38 cellular contexts compared by ENCODE assay signal in the genomic region with DNA sequence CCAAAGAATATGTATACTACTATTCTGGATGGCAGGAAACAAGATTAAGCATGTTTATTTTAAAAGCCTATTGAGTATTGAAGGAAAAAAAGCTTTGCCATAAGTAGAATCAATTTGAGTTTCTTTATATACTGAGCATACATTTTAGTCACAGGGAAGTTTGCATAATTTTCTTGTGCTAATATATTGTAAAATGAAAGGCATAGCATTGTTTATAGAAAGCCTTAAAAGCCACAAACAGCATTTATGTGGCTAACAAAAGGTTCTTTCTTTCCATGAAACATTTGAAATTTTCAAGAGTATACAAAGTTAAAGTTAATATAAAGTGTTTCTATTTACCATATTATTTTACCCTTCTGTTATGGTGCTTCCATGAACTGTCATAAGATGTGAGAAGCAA.
"Had no signal": no experiment of that assay in that cellular context is flagged by ENCODE, and none has a peak within 500 bp of the region (broad histone marks: within the 10 kb centered on the region; RNA-seq: fewer than 3 reads in every experiment).

No MANE protein-coding gene starts in this region.

- H3K36me3 Mint-ChIP-seq: activated CD4-positive, alpha-beta memory T cell treated with anti-CD3 and anti-CD28 coated beads for 36 hours; activated naive CD4-positive, alpha-beta T cell treated with anti-CD3 and anti-CD28 coated beads, Interleukin-2, amount 50 U/mL, for 72 hours had no signal

- H3K4me3 Mint-ChIP-seq: activated B cell treated with CpG ODN at 0.5 μM for 24 hours; activated CD4-positive, alpha-beta memory T cell treated with anti-CD3 and anti-CD28 coated beads for 36 hours; activated naive CD4-positive, alpha-beta T cell treated with anti-CD3 and anti-CD28 coated beads for 36 hours; activated T-cell treated with anti-CD3 and anti-CD28 coated beads, Interleukin-2, amount 50 U/mL, for 4 hours; activated T-helper 1 cell treated with anti-CD3 and anti-CD28 coated beads, Interleukin-12 subunit alpha, Interleukin-12 subunit beta, Interleukin-2, Interleukin-4 antibody, amounts not matched to agents 30 ng/mL and 10 ng/mL and 1 ng/mL, durations not matched to agents 14 hours and 24 hours and 36 hours had no signal

- H3K4me3 ChIP-seq: adrenal gland, SJSA1 had no signal

- H3K27me3 ChIP-seq: adrenal gland, brain microvascular endothelial cell, SJSA1 had no signal

- H3K27ac ChIP-seq: adrenal gland, brain microvascular endothelial cell, SJSA1, VCaP had no signal

- H3K27ac Mint-ChIP-seq: activated B cell treated with CpG ODN at 0.5 μM for 24 hours; activated CD4-positive, alpha-beta memory T cell treated with anti-CD3 and anti-CD28 coated beads for 36 hours; activated naive CD4-positive, alpha-beta T cell treated with anti-CD3 and anti-CD28 coated beads for 36 hours; activated naive CD4-positive, alpha-beta T cell treated with anti-CD3 and anti-CD28 coated beads, Interleukin-2, amount 50 U/mL, for 72 hours; activated T-helper 1 cell treated with anti-CD3 and anti-CD28 coated beads, Interleukin-12 subunit alpha, Interleukin-12 subunit beta, Interleukin-2, Interleukin-4 antibody, amounts not matched to agents 30 ng/mL and 10 ng/mL and 1 ng/mL, durations not matched to agents 14 hours and 24 hours and 36 hours had no signal

- ATAC-seq: activated naive CD4-positive, alpha-beta T cell treated with anti-CD3 and anti-CD28 coated beads, Interleukin-2, amount 50 U/mL, for 72 hours; activated T-cell treated with anti-CD3 and anti-CD28 coated beads, Interleukin-2, amount 50 U/mL, for 4 hours; Panc1; SK-N-SH treated with all-trans-retinoic acid at 6 μM for 48 hours had no signal

- H3K36me3 ChIP-seq: adrenal gland, brain microvascular endothelial cell, SJSA1 had no signal

- H3K4me1 ChIP-seq: adrenal gland, SJSA1 had no signal

- H3K9me3 Mint-ChIP-seq: activated B cell treated with CpG ODN at 0.5 μM for 24 hours; activated naive CD4-positive, alpha-beta T cell treated with anti-CD3 and anti-CD28 coated beads for 36 hours; activated T-cell treated with anti-CD3 and anti-CD28 coated beads, Interleukin-2, amount 50 U/mL, for 4 hours; activated T-helper 1 cell treated with anti-CD3 and anti-CD28 coated beads, Interleukin-12 subunit alpha, Interleukin-12 subunit beta, Interleukin-2, Interleukin-4 antibody, amounts not matched to agents 30 ng/mL and 10 ng/mL and 1 ng/mL, durations not matched to agents 14 hours and 24 hours and 36 hours had no signal

- H3K27me3 Mint-ChIP-seq: activated B cell treated with CpG ODN at 0.5 μM for 24 hours; activated CD4-positive, alpha-beta memory T cell treated with anti-CD3 and anti-CD28 coated beads for 36 hours had no signal

- H3K4me1 Mint-ChIP-seq: activated B cell treated with CpG ODN at 0.5 μM for 24 hours had no signal

- H3K9me3 ChIP-seq: adrenal gland, SJSA1 had no signal

- DNase-seq: activated B cell treated with CpG ODN at 0.5 μM for 24 hours; activated CD4-positive, alpha-beta memory T cell treated with anti-CD3 and anti-CD28 coated beads for 36 hours; activated CD4-positive, alpha-beta T cell treated with anti-CD3 and anti-CD28 coated beads for 4 hours; activated CD4-positive, alpha-beta T cell treated with anti-CD3 and anti-CD28 coated beads, Interleukin-2, amount 50 U/mL, for 1 hour; activated CD4-positive, CD25-positive, alpha-beta regulatory T cell treated with anti-CD3 and anti-CD28 coated beads, Interleukin-2, amount 50 U/mL, for 72 hours; activated CD8-positive, alpha-beta memory T cell treated with anti-CD3 and anti-CD28 coated beads, Interleukin-2, amount 50 U/mL, for 4 hours; activated gamma-delta T cell treated with Interleukin-2 at 50 U/mL for 16 hours; activated naive CD4-positive, alpha-beta T cell treated with anti-CD3 and anti-CD28 coated beads for 36 hours; activated T-cell treated with anti-CD3 and anti-CD28 coated beads for 4 hours; activated T-cell treated with anti-CD3 and anti-CD28 coated beads, Interleukin-2, amount 50 U/mL, for 4 hours; adrenal gland; anterior cingulate cortex; brain microvascular endothelial cell; central memory CD4-positive, alpha-beta T cell; Kasumi-1; KBM-7; MM.1S; MV-4-11; NCI-H1092; NCI-H1436 treated with DMSO at 0.1 percent for 48 hours; NCI-H1694 treated with DMSO at 0.1 percent for 48 hours; NCI-H2029; NCI-H345; NCI-H526; NCI-H748 treated with DMSO at 0.1 percent for 48 hours; NK-92 treated with Interleukin-12 subunit alpha and Interleukin-12 subunit beta, amount 100 ng/mL, for 24 hours; OCI-M1; RPMI8226; SHP77 treated with DMSO at 0.1 percent for 48 hours; T-helper 1 cell; T-helper 2 cell; T-helper 9 cell had no signal
